In genomic region chr11:76283190-76283589, GRCh38 we compare ENCODE assay signal across 31 cellular contexts.
"Had no signal": no experiment of that assay in that cellular context is flagged by ENCODE, and none has a peak within 500 bp of the region (broad histone marks: within the 10 kb centered on the region; RNA-seq: fewer than 3 reads in every experiment).

No MANE protein-coding gene starts in this region.

- DNase-seq: activated CD4-positive, alpha-beta T cell treated with anti-CD3 and anti-CD28 coated beads for 36 hours; activated CD4-positive, CD25-positive, alpha-beta regulatory T cell; activated CD8-positive, alpha-beta memory T cell treated with anti-CD3 and anti-CD28 coated beads, Interleukin-2, amount 10 ng/mL, durations not matched to agents 7 days and 5 days; activated CD8-positive, alpha-beta T cell treated with anti-CD3 and anti-CD28 coated beads, Interleukin-2, amount 10 ng/mL, durations not matched to agents 7 days and 5 days; activated naive CD4-positive, alpha-beta T cell treated with Interleukin-2 at 50 U/mL for 16 hours; activated T-cell treated with anti-CD3 and anti-CD28 coated beads for 4 hours; activated T-cell treated with anti-CD3 and anti-CD28 coated beads, Interleukin-2, amount 50 U/mL, for 72 hours; anterior cingulate cortex; dermis blood vessel endothelial cell; effector CD4-positive, alpha-beta T cell; islet precursor cell; left ventricle myocardium superior; ovary; sigmoid colon; small intestine; stimulated activated CD4-positive, alpha-beta T cell treated with anti-CD3 and anti-CD28 coated beads, Interleukin-4, amount 100 ng/mL, for 4 hours; stimulated activated CD8-positive, alpha-beta memory T cell treated with anti-CD3 and anti-CD28 coated beads, Interleukin-4, amount 100 ng/mL, for 48 hours; stimulated activated naive CD8-positive, alpha-beta T cell treated with anti-CD3 and anti-CD28 coated beads, Interleukin-15, amount 100 ng/mL, for 72 hours; substantia nigra; uterus had no signal

- H3K27ac Mint-ChIP-seq: activated CD4-positive, alpha-beta T cell treated with anti-CD3 and anti-CD28 coated beads for 36 hours; activated CD8-positive, alpha-beta memory T cell treated with anti-CD3 and anti-CD28 coated beads, Interleukin-2, amount 10 ng/mL, durations not matched to agents 7 days and 5 days; activated CD8-positive, alpha-beta T cell treated with anti-CD3 and anti-CD28 coated beads, Interleukin-2, amount 10 ng/mL, durations not matched to agents 7 days and 5 days; activated naive CD8-positive, alpha-beta T cell; activated T-cell treated with anti-CD3 and anti-CD28 coated beads, Interleukin-2, amount 50 U/mL, for 72 hours; progenitor cell of endocrine pancreas; stimulated activated memory B cell treated with anti-CD40 and anti-IgM and Interleukin-4, amounts not matched to agents 10 μg/mL and 1 μg/mL and 100 μg/mL, for 72 hours; type B pancreatic cell had no signal

- ATAC-seq: activated CD4-positive, alpha-beta T cell treated with anti-CD3 and anti-CD28 coated beads for 36 hours; activated CD8-positive, alpha-beta memory T cell treated with anti-CD3 and anti-CD28 coated beads, Interleukin-2, amount 10 ng/mL, durations not matched to agents 7 days and 5 days; activated CD8-positive, alpha-beta T cell treated with anti-CD3 and anti-CD28 coated beads, Interleukin-2, amount 10 ng/mL, durations not matched to agents 7 days and 5 days; activated T-cell treated with anti-CD3 and anti-CD28 coated beads, Interleukin-2, amount 50 U/mL, for 72 hours; left ventricle myocardium superior had no signal

- H3K9me3 Mint-ChIP-seq: activated T-cell treated with anti-CD3 and anti-CD28 coated beads, Interleukin-2, amount 50 U/mL, for 72 hours; central memory CD8-positive, alpha-beta T cell; nephron; stimulated activated memory B cell treated with anti-CD40 and anti-IgM and Interleukin-4, amounts not matched to agents 10 μg/mL and 1 μg/mL and 100 μg/mL, for 72 hours; stimulated activated naive CD8-positive, alpha-beta T cell treated with anti-CD3 and anti-CD28 coated beads, Interleukin-15, amount 100 ng/mL, for 72 hours; type B pancreatic cell had no signal

- FAIRE-seq: bronchial epithelial cell, endometrium, frontal cortex, small intestine had no signal

- H3K9me3 ChIP-seq: neutrophil, ovary, sigmoid colon, uterus had no signal

- H3K4me3 Mint-ChIP-seq: activated CD4-positive, alpha-beta T cell treated with anti-CD3 and anti-CD28 coated beads for 36 hours; activated CD8-positive, alpha-beta memory T cell treated with anti-CD3 and anti-CD28 coated beads, Interleukin-2, amount 10 ng/mL, durations not matched to agents 7 days and 5 days; activated CD8-positive, alpha-beta T cell treated with anti-CD3 and anti-CD28 coated beads, Interleukin-2, amount 10 ng/mL, durations not matched to agents 7 days and 5 days; activated naive CD8-positive, alpha-beta T cell; activated T-cell treated with anti-CD3 and anti-CD28 coated beads, Interleukin-2, amount 50 U/mL, for 72 hours; central memory CD8-positive, alpha-beta T cell; nephron; stimulated activated memory B cell treated with anti-CD40 and anti-IgM and Interleukin-4, amounts not matched to agents 10 μg/mL and 1 μg/mL and 100 μg/mL, for 72 hours; stimulated activated naive CD8-positive, alpha-beta T cell treated with anti-CD3 and anti-CD28 coated beads, Interleukin-15, amount 100 ng/mL, for 72 hours; type B pancreatic cell had no signal

- H3K4me1 ChIP-seq: sigmoid colon, uterus had no signal

- H3K36me3 Mint-ChIP-seq: activated CD8-positive, alpha-beta memory T cell treated with anti-CD3 and anti-CD28 coated beads, Interleukin-2, amount 10 ng/mL, durations not matched to agents 7 days and 5 days; activated naive CD8-positive, alpha-beta T cell; stimulated activated memory B cell treated with anti-CD40 and anti-IgM and Interleukin-4, amounts not matched to agents 10 μg/mL and 1 μg/mL and 100 μg/mL, for 72 hours; type B pancreatic cell had no signal

- H3K27me3 ChIP-seq: neutrophil, ovary, sigmoid colon, uterus had no signal

- H3K36me3 ChIP-seq: neutrophil, ovary, sigmoid colon, uterus had no signal

- H3K4me3 ChIP-seq: ovary, sigmoid colon, uterus had no signal

- H3K27me3 Mint-ChIP-seq: activated CD4-positive, alpha-beta T cell treated with anti-CD3 and anti-CD28 coated beads for 36 hours; activated naive CD8-positive, alpha-beta T cell; central memory CD8-positive, alpha-beta T cell; stimulated activated naive CD8-positive, alpha-beta T cell treated with anti-CD3 and anti-CD28 coated beads, Interleukin-15, amount 100 ng/mL, for 72 hours had no signal

- H3K27ac ChIP-seq: epithelial cell of prostate, neutrophil, ovary, sigmoid colon, uterus had no signal
